ENCODE assay signal across 8 cellular contexts in the genomic region with DNA sequence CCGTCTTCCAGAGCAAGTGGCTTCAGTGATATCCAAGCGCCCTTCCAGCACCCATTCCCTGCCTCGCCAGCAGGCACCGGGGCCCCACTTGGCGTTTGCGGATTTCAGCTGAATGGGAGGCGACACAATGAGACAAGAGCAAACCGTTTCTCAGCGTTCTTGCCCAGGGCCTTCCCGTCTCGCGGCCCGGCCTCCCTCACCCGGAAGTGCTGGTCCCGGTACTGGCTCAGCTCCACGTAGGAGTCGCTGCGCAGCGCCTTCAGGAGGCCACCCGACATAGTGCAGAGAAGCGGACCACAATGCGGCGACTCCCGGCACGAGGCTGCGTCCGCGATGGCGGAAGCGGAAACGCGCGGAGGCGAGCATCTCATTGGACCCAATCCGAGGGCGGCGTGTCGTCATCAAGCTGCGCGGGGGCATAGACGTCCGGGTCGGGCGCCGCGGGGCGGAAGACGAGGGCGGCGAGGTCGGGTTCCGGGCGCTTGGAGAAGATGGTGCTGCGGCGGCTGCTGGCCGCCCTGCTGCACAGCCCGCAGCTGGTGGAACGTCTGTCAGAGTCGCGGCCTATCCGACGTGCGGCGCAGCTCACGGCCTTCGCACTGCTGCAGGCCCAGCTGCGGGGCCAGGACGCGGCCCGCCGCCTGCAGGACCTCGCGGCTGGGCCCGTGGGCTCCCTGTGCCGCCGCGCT. TPM values are rescaled to one million over a fixed set of nuclear protein-coding genes. Genes with fewer than 3 reads are reported as not detected.
DNase-seq lines count a peak whose midpoint lies in the region; FAIRE-seq and TF ChIP-seq lines count a peak whose summit lies in the region.

Gene NCBP2 (minus strand): TSS at position 303 of the 689 bp plus-strand sequence. CDS start 25 bp downstream, at position 278.

- H3K27ac ChIP-seq in H9 (ENCODE audit: insufficient read length, low read depth, low read length) (peak within 1 kb of the TSS; percentile 37), neural cell (ENCODE audit: low read length) (peak within 1 kb of the TSS; percentile 86), stomach (peak within 1 kb of the TSS; percentile 93 to 97 (median 96))

- H3K4me1 Mint-ChIP-seq in H9, result peaks cover 21 to 34% of the 10 kb centered on the region in 2 experiments

- H4K20me1 ChIP-seq in H9 (ENCODE audit: control insufficient read depth, insufficient read depth, insufficient read length) (no peaks in the 10 kb centered on the region), neural cell (ENCODE audit: insufficient read depth) (no peaks in the 10 kb centered on the region)

- no peaks in the 10 kb centered on the region for H3K27me3 ChIP-seq in H9 (ENCODE audit: insufficient read depth, low read length)
- H3K27me3 ChIP-seq in neural cell (ENCODE audit: insufficient read depth, low read depth, low read length), result no peaks in the 10 kb centered on the region
- no peaks in the 10 kb centered on the region for H3K27me3 ChIP-seq in stomach

- H3K9me3 ChIP-seq in H9 (ENCODE audit: control insufficient read depth, low read depth, low read length) (no peaks in the 10 kb centered on the region), neural cell (ENCODE audit: low read length) (no peaks in the 10 kb centered on the region), stomach (no peaks in the 10 kb centered on the region)

- peak in 1 of 4 donors; percentile 76 for TF ChIP-seq POLR2A in stomach (IDR thresholded peaks at IDR 0.05)

- no peak within 1 kb of the TSS for H2BK20ac ChIP-seq in H9 (ENCODE audit: low read depth, low read length, poor library complexity, severe bottlenecking)

- H2AFZ ChIP-seq in H9 (ENCODE audit: low read length), result no peak within 1 kb of the TSS
- H2AFZ ChIP-seq in neural cell (ENCODE audit: low read depth, low read length), result peak within 1 kb of the TSS; percentile 54

- no peaks in the 10 kb centered on the region; a peak in 1 of 5 replicates for H3K9me3 Mint-ChIP-seq in H9

- H3K9me2 ChIP-seq in neural cell (ENCODE audit: insufficient read depth, low read length), result no peaks in the 10 kb centered on the region

- H3K36me3 Mint-ChIP-seq in H9 (ENCODE audit: insufficient read depth in 1 of 3, low read depth in 3 of 3), result peaks cover 22 to 40% (median 26%) of the 10 kb centered on the region in 3 experiments; a peak in 6 of 7 replicates

- TF ChIP-seq CTCF in H9 (conservative IDR thresholded peaks at IDR 0.05) (peak; percentile 70), neural cell (IDR thresholded peaks at IDR 0.05; ENCODE audit: poor library complexity, severe bottlenecking) (peak; percentile 98), stomach (IDR thresholded peaks at IDR 0.05) (peak in 5 of 7 experiments; percentile 47 to 66 (median 59))

- TF ChIP-seq RAD21 in neural cell (conservative IDR thresholded peaks at IDR 0.05), result peak; percentile 78

- DNase-seq in H9 (peak; percentile 98), M059J (ENCODE audit: low read depth) (peak; percentile 98), SHP77 (lab: John Stamatoyannopoulos, UW) (peak; percentile 82 to 88), fibroblast of the conjunctiva (ENCODE audit: low read depth) (peak; percentile 96), stomach (peak; percentile 99)
- peak; percentile 100 for DNase-seq in activated effector memory CD4-positive, alpha-beta T cell treated with anti-CD3 and anti-CD28 coated beads, Interleukin-2, amount 50 U/mL, for 16 hours

- H3K14ac ChIP-seq in H9 (ENCODE audit: insufficient read depth, low read length), result peak within 1 kb of the TSS; percentile 91

- H4K5ac ChIP-seq in H9 (ENCODE audit: insufficient read length, low read depth, low read length), result no peak within 1 kb of the TSS

- H3K79me2 ChIP-seq in H9 (ENCODE audit: insufficient read depth, low read length), result peaks cover 18% of the 10 kb centered on the region; the same call in 1 of the 2 replicates
- peaks cover 27% of the 10 kb centered on the region for H3K79me2 ChIP-seq in neural cell (replicated peaks; ENCODE audit: insufficient read depth, low read length)

- intact Hi-C loops in stomach (cut with DNase I; ENCODE audit: low total_unique reads), result no loop called here

- TF ChIP-seq EP300 in neural cell (conservative IDR thresholded peaks at IDR 0.05; ENCODE audit: poor library complexity, severe bottlenecking) (peak; percentile 77), stomach (IDR thresholded peaks at IDR 0.05) (peak; percentile 29)

- peaks cover 3% of the 10 kb centered on the region; the same call in 1 of the 2 replicates for H3K4me1 ChIP-seq in H9 (ENCODE audit: insufficient read depth, low read length)
- peaks cover 17 to 48% (median 34%) of the 10 kb centered on the region in 4 donors for H3K4me1 ChIP-seq in stomach

- H3K9ac ChIP-seq in H9 (ENCODE audit: extremely low read depth, insufficient read length, low read length) (peak within 1 kb of the TSS; percentile 87), neural cell (ENCODE audit: low read length) (peak within 1 kb of the TSS; percentile 89)

- H3K4me2 ChIP-seq in H9 (ENCODE audit: insufficient read depth, insufficient read length, low read length), result peak within 1 kb of the TSS; percentile 100
- H3K4me2 ChIP-seq in neural cell (ENCODE audit: low read length), result peak within 1 kb of the TSS; percentile 100

- peaks cover 5% of the 10 kb centered on the region for H3K79me1 ChIP-seq in H9 (ENCODE audit: insufficient read depth, low read depth, low read length, poor library complexity, severe bottlenecking)

- H2BK5ac ChIP-seq in H9 (ENCODE audit: insufficient read length, low read length), result no peak within 1 kb of the TSS

- peak; percentile 85 for FAIRE-seq in G401.6 (lab: Jason Lieb, UNC)

- no CpG with 5 or more reads among the region's 77 CpGs for WGBS in H9 (ENCODE audit: extremely low coverage, insufficient read length, low lambda C conversion rate)
- 0% methylated on average over 6 to 77 of the region's 77 CpGs for WGBS in stomach, 5 donors

- H3K36me3 ChIP-seq in neural cell (ENCODE audit: insufficient read depth, low read length), result no peaks in the 10 kb centered on the region
- peaks cover 17 to 38% (median 35%) of the 10 kb centered on the region in 4 donors for H3K36me3 ChIP-seq in stomach

- no peak within 1 kb of the TSS for H4K91ac ChIP-seq in H9 (ENCODE audit: insufficient read length, low read depth, low read length)

- no peak within 1 kb of the TSS for H2BK12ac ChIP-seq in H9 (ENCODE audit: insufficient read length, low read depth, low read length)

- peak within 1 kb of the TSS; percentile 87 for H3K18ac ChIP-seq in H9 (ENCODE audit: insufficient read length, low read depth, low read length)

- H3K27me3 Mint-ChIP-seq in H9 (ENCODE audit: low read depth), result peaks cover 2% of the 10 kb centered on the region; the same call in 1 of the 2 replicates

- no peaks in the 10 kb centered on the region for H3F3A ChIP-seq in neural cell (ENCODE audit: insufficient read depth, low read length, poor library complexity, severe bottlenecking)

- H3K4me3 Mint-ChIP-seq in H9, result peak within 1 kb of the TSS; percentile 97

- no peak within 1 kb of the TSS for H4K8ac ChIP-seq in H9 (replicated peaks; ENCODE audit: insufficient read length, low read depth, low read length)

- H3T11ph ChIP-seq in H9 (ENCODE audit: low read length), result no peak within 1 kb of the TSS

- H3K23ac ChIP-seq in H9 (ENCODE audit: insufficient read length, low read depth, low read length), result peak within 1 kb of the TSS; percentile 93

- H3K56ac ChIP-seq in H9 (ENCODE audit: insufficient read length, low read depth, low read length), result no peak within 1 kb of the TSS

- H3K23me2 ChIP-seq in H9 (ENCODE audit: insufficient read length, low read depth, low read length, poor library complexity, severe bottlenecking), result peaks cover 8% of the 10 kb centered on the region

- H2AK5ac ChIP-seq in H9 (ENCODE audit: insufficient read length, low read length), result no peak within 1 kb of the TSS

- H3K27ac Mint-ChIP-seq in H9, result peak within 1 kb of the TSS; percentile 97 to 99 (median 99)

- no peak within 1 kb of the TSS for H2BK120ac ChIP-seq in H9 (ENCODE audit: low read depth, low read length, poor library complexity, severe bottlenecking)

- H3K4me3 ChIP-seq in neural cell (ENCODE audit: low read length), result peak within 1 kb of the TSS; percentile 96
- peak within 1 kb of the TSS; percentile 87 to 100 (median 98) for H3K4me3 ChIP-seq in stomach

- H2BK15ac ChIP-seq in H9 (ENCODE audit: low read depth, low read length), result no peak within 1 kb of the TSS

- H3K4ac ChIP-seq in H9 (ENCODE audit: low read depth, low read length), result no peak within 1 kb of the TSS

TF ChIP-seq in neural cell, 6 proteins besides CTCF, POLR2A, EP300 and RAD21 (continues in another document):
- TF ChIP-seq TAF1 (IDR thresholded peaks at IDR 0.05; ENCODE audit: low read depth) (no peak), EZH2 (IDR thresholded peaks at IDR 0.05; ENCODE audit: borderline replicate concordance, insufficient read depth, low read length, poor library complexity, severe bottlenecking) (no peak), MXI1 (conservative IDR thresholded peaks at IDR 0.05; ENCODE audit: poor library complexity, severe bottlenecking) (peak; percentile 98), SMC3 (conservative IDR thresholded peaks at IDR 0.05; ENCODE audit: poor library complexity) (peak; percentile 80)

RNA-seq across cellular contexts. Expression of gene NCBP2, which starts in this region (rescaled TPM):
- total RNA-seq in H9 (2021) (118 and 120 TPM in 2 replicates), stomach (10 to 100 TPM; 15.4 to 45.4 (median 32.1) TPM)
- 62.5 and 95.5 TPM in 2 replicates for total RNA-seq in M059J (2014; rRNA removed; shearing (Covaris generic))
- polyA plus RNA-seq in neural cell (138 and 145 TPM in 2 replicates), stomach (10 to 100 TPM; 37.4 to 52.5 (median 49.2) TPM)
- 88.6 and 101 TPM in 2 replicates for polyA minus RNA-seq in neural cell

Comparison
In these comparisons a context has a peak if more than half of its experiments do, and no peak if none do; other contexts are left out.
1. Peak in every context shown above with its lines: DNase-seq, H3K4me3 ChIP-seq and H3K27ac ChIP-seq.
2. H3K27ac ChIP-seq: peak in every context shown above with its lines; median percentile 96 in stomach; 86 in neural cell; 37 in H9.